Comparison of ENCODE assay signal across 19 cellular contexts in the genomic region with DNA sequence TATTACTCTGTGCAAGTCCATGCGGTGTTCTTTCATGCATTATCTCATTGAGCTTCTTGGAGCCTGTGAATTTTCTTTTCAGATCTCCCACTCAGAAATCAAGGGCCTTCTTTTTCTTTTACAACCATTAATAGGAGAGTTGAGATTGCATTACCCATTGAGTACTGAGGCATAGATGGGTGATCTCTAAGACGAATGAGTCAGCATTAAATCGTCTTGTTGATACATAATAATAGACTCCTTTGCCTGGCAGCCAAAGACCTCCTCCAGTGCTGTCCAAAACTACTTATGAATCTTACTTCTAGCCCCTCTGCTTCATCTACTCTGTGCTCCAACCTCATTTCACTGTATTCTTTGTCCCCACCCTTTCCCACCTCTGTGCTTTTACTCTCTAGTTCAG.
DNase-seq lines count a peak whose midpoint lies in the region; ATAC-seq, FAIRE-seq and TF ChIP-seq lines count a peak whose summit lies in the region.
"Had no signal": no experiment of that assay in that cellular context is flagged by ENCODE, and none has a peak within 500 bp of the region (broad histone marks: within the 10 kb centered on the region; RNA-seq: fewer than 3 reads in every experiment).

No MANE protein-coding gene starts in this region.

- FAIRE-seq in bronchial epithelial cell (lab: Jason Lieb, UNC) = no peak
- FAIRE-seq: kidney had no signal

- H3K36me3 ChIP-seq in bronchial epithelial cell (ENCODE audit: control insufficient read depth, insufficient read depth, low read length) (no peaks in the 10 kb centered on the region), heart right ventricle (no peaks in the 10 kb centered on the region)
- H3K36me3 ChIP-seq: BE2C, right atrium auricular region had no signal

- no peaks in the 10 kb centered on the region for H3K9me3 Mint-ChIP-seq in nephron progenitor cell
- no peaks in the 10 kb centered on the region for H3K9me3 Mint-ChIP-seq in type B pancreatic cell

- H3K27ac ChIP-seq in heart right ventricle = no peak overlapping the region
- H3K27ac ChIP-seq: right atrium auricular region had no signal

- DNase-seq in DMS79 (lab: John Stamatoyannopoulos, UW) (peak; percentile 63), NCI-H1694 treated with DMSO at 0.1 percent for 48 hours (lab: John Stamatoyannopoulos, UW) (peak; percentile 68), bronchial epithelial cell (ENCODE audit: low read depth) (peak; percentile 61), nephron progenitor cell (no peak), heart right ventricle (no peak), AG20443 (ENCODE audit: low spot score) (no peak), type B pancreatic cell (ENCODE audit: extremely low spot score, unreplicated experiment) (no peak)
- DNase-seq: activated CD4-positive, alpha-beta T cell treated with anti-CD3 and anti-CD28 coated beads for 1 hour; aorta; BE2C; dermis blood vessel endothelial cell; KG1; kidney; stimulated activated CD4-positive, alpha-beta T cell treated with anti-CD3 and anti-CD28 coated beads, Interleukin-4, amount 100 ng/mL, for 1 hour; T-helper 9 cell had no signal

- H3K4me3 Mint-ChIP-seq in nephron progenitor cell = peak overlapping the region; percentile 11
- H3K4me3 Mint-ChIP-seq in type B pancreatic cell = no peak overlapping the region
- H3K4me3 Mint-ChIP-seq: mesothelial cell of epicardium had no signal

- H3K27me3 Mint-ChIP-seq in nephron progenitor cell (ENCODE audit: low read depth, poor library complexity) (peaks cover 4% of the 10 kb centered on the region), type B pancreatic cell (peaks cover 2% of the 10 kb centered on the region)

- intact Hi-C loops in heart right ventricle (cut with DNase I) = no loop called here

- 69 to 81% methylated on average over 3 of the region's 3 CpGs for WGBS in heart right ventricle, 2 donors

- no peaks in the 10 kb centered on the region for H3K27me3 ChIP-seq in bronchial epithelial cell (ENCODE audit: control insufficient read depth, insufficient read depth, low read length)
- H3K27me3 ChIP-seq in heart right ventricle = no peaks in the 10 kb centered on the region
- H3K27me3 ChIP-seq: BE2C, right atrium auricular region had no signal

- H3K27ac Mint-ChIP-seq in nephron progenitor cell (peak overlapping the region; percentile 31), type B pancreatic cell (no peak overlapping the region)

- no peaks in the 10 kb centered on the region for H3K4me1 ChIP-seq in heart right ventricle
- H3K4me1 ChIP-seq: BE2C, right atrium auricular region had no signal

- H3K4me3 ChIP-seq in bronchial epithelial cell (ENCODE audit: low read depth, low read length) = no peak overlapping the region
- H3K4me3 ChIP-seq in heart right ventricle = no peak overlapping the region
- H3K4me3 ChIP-seq: right atrium auricular region had no signal

- H3K36me3 Mint-ChIP-seq in nephron progenitor cell (ENCODE audit: low read depth) (no peaks in the 10 kb centered on the region), type B pancreatic cell (no peaks in the 10 kb centered on the region)
- H3K36me3 Mint-ChIP-seq: mesothelial cell of epicardium had no signal

- no peak for ATAC-seq in heart right ventricle
- ATAC-seq in GM18517 (IDR thresholded peaks at IDR 0.05; ENCODE audit: unreplicated experiment) = no peak
- ATAC-seq: esophagus mucosa had no signal

- H3K9me3 ChIP-seq in heart right ventricle = no peaks in the 10 kb centered on the region
- H3K9me3 ChIP-seq: BE2C, right atrium auricular region had no signal

- TF ChIP-seq CTCF in bronchial epithelial cell (IDR thresholded peaks at IDR 0.05; ENCODE audit: insufficient read depth, low read length, severe bottlenecking) (no peak), nephron progenitor cell (IDR thresholded peaks at IDR 0.05) (no peak), heart right ventricle (IDR thresholded peaks at IDR 0.05) (no peak), type B pancreatic cell (conservative IDR thresholded peaks at IDR 0.05) (no peak)

- H3K4me1 Mint-ChIP-seq in nephron progenitor cell (peaks cover 62% of the 10 kb centered on the region), type B pancreatic cell (ENCODE audit: unreplicated experiment) (peaks cover 23% of the 10 kb centered on the region)

Comparison
In these comparisons a context has a peak if more than half of its experiments do, and no peak if none do; other contexts are left out.
1. DNase-seq: peak in DMS79 (single experiment), NCI-H1694 treated with DMSO at 0.1 percent for 48 hours (single experiment) and bronchial epithelial cell (single experiment); none in nephron progenitor cell (single experiment), heart right ventricle (0 of 2), AG20443 (single experiment) and type B pancreatic cell (single experiment).